1 cellular context compared by ENCODE assay signal in the genomic region with DNA sequence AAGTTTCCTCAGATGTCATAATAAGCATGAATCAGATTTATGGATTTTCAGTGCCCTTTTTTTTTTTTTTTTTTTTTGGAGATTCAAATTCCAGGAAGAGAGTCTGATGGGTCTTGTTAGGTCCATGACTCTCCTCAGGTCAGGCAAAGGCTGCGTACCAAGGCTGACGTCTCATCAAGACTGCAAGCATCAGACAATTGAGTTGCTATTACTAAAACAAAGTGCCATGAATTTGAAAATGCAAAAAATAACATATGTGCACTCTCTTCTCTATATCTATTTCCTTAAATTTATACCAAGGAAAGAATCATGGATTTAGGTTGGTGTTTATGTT.
TF ChIP-seq lines count a peak whose summit lies in the region.

No MANE protein-coding gene starts in this region.

TF ChIP-seq in GM23338, 12 proteins besides CTCF, POLR2A, EP300 and RAD21 (continued from another document):
- TF ChIP-seq POLR2AphosphoS5 (IDR thresholded peaks at IDR 0.05; ENCODE audit: low read depth) (no peak), EZH2 (IDR thresholded peaks at IDR 0.05; ENCODE audit: low read depth, unreplicated experiment) (no peak)
